In genomic region chr5:10416868-10417267, GRCh38 we compare ENCODE assay signal across 18 cellular contexts. TPM values are rescaled to one million over a fixed set of nuclear protein-coding genes. Genes with fewer than 3 reads are reported as not detected.
DNase-seq lines count a peak whose midpoint lies in the region; ATAC-seq and TF ChIP-seq lines count a peak whose summit lies in the region.
"Had no signal": no experiment of that assay in that cellular context is flagged by ENCODE, and none has a peak within 500 bp of the region (broad histone marks: within the 10 kb centered on the region; RNA-seq: fewer than 3 reads in every experiment).

No MANE protein-coding gene starts in this region.

- whole genome bisulfite sequencing in endodermal cell (ENCODE audit: insufficient coverage in 1 of 2, insufficient read length in 1 of 2), 2 experiments = 93 to 97% methylated on average over 2 to 3 of the region's 3 CpGs
- WGBS in suprapubic skin = 92% methylated on average over 3 of the region's 3 CpGs

- no peak overlapping the region for H3K4me3 ChIP-seq in endodermal cell (ENCODE audit: low read length)
- no peak overlapping the region for H3K4me3 ChIP-seq in suprapubic skin
- H3K4me3 ChIP-seq: A549, HAP-1 had no signal

- H3K4me1 ChIP-seq in endodermal cell (ENCODE audit: control insufficient read depth, insufficient read depth, low read length) (peaks cover 3% of the 10 kb centered on the region), suprapubic skin (no peaks in the 10 kb centered on the region)
- H3K4me1 ChIP-seq: HAP-1 had no signal

- H3K27ac Mint-ChIP-seq in activated naive CD8-positive, alpha-beta T cell treated with anti-CD3 and anti-CD28 coated beads, Interleukin-2, amount 50 U/mL, for 24 hours = peak overlapping the region; percentile 24
- H3K27ac Mint-ChIP-seq in activated naive CD8-positive, alpha-beta T cell treated with anti-CD3 and anti-CD28 coated beads for 36 hours = no peak overlapping the region
- H3K27ac Mint-ChIP-seq in endodermal cell = peak overlapping the region; percentile 56
- peak overlapping the region; percentile 22 for H3K27ac Mint-ChIP-seq in stimulated activated memory B cell treated with anti-CD40 and anti-IgM and Interleukin-4, amounts not matched to agents 10 μg/mL and 1 μg/mL and 100 μg/mL, for 72 hours

- H3K9me3 ChIP-seq in endodermal cell (ENCODE audit: control insufficient read depth, low read length) (no peaks in the 10 kb centered on the region), suprapubic skin (no peaks in the 10 kb centered on the region)
- H3K9me3 ChIP-seq: A549, HAP-1 had no signal

- H3K27me3 ChIP-seq in endodermal cell (ENCODE audit: control insufficient read depth, insufficient read depth, low read length, poor library complexity, severe bottlenecking) = no peaks in the 10 kb centered on the region
- H3K27me3 ChIP-seq in suprapubic skin = no peaks in the 10 kb centered on the region

- DNase-seq in activated naive CD8-positive, alpha-beta T cell treated with anti-CD3 and anti-CD28 coated beads, Interleukin-2, amount 50 U/mL, for 24 hours = no peak
- DNase-seq in activated naive CD8-positive, alpha-beta T cell treated with anti-CD3 and anti-CD28 coated beads for 36 hours = no peak
- DNase-seq in endodermal cell (no peak), dermis blood vessel endothelial cell (no peak), suprapubic skin (ENCODE audit: low spot score in 2 of 2) (no peak)
- no peak for DNase-seq in stimulated activated CD4-positive, alpha-beta T cell treated with anti-CD3 and anti-CD28 coated beads, Interleukin-12 subunit alpha, Interleukin-12 subunit beta, amount 100 ng/mL, for 4 hours
- DNase-seq: 8988T; ACHN; C1 segment of cervical spinal cord; Calu3; CD4-positive, alpha-beta memory T cell; COR-L47; DND-41; GOT3; HFFc6 had no signal

- no peaks in the 10 kb centered on the region for H3K27me3 Mint-ChIP-seq in activated naive CD8-positive, alpha-beta T cell treated with anti-CD3 and anti-CD28 coated beads, Interleukin-2, amount 50 U/mL, for 24 hours
- no peaks in the 10 kb centered on the region for H3K27me3 Mint-ChIP-seq in activated naive CD8-positive, alpha-beta T cell treated with anti-CD3 and anti-CD28 coated beads for 36 hours
- no peaks in the 10 kb centered on the region for H3K27me3 Mint-ChIP-seq in endodermal cell (ENCODE audit: insufficient read depth)
- H3K27me3 Mint-ChIP-seq in stimulated activated memory B cell treated with anti-CD40 and anti-IgM and Interleukin-4, amounts not matched to agents 10 μg/mL and 1 μg/mL and 100 μg/mL, for 72 hours = no peaks in the 10 kb centered on the region
- H3K27me3 Mint-ChIP-seq: CD4-positive, alpha-beta memory T cell had no signal

- no peak for TF ChIP-seq EP300 in suprapubic skin (IDR thresholded peaks at IDR 0.05)

- TF ChIP-seq POLR2A in suprapubic skin (IDR thresholded peaks at IDR 0.05) = no peak

- no peaks in the 10 kb centered on the region for H3K9me3 Mint-ChIP-seq in activated naive CD8-positive, alpha-beta T cell treated with anti-CD3 and anti-CD28 coated beads, Interleukin-2, amount 50 U/mL, for 24 hours
- H3K9me3 Mint-ChIP-seq in activated naive CD8-positive, alpha-beta T cell treated with anti-CD3 and anti-CD28 coated beads for 36 hours = no peaks in the 10 kb centered on the region
- no peaks in the 10 kb centered on the region for H3K9me3 Mint-ChIP-seq in endodermal cell
- H3K9me3 Mint-ChIP-seq in stimulated activated memory B cell treated with anti-CD40 and anti-IgM and Interleukin-4, amounts not matched to agents 10 μg/mL and 1 μg/mL and 100 μg/mL, for 72 hours = no peaks in the 10 kb centered on the region
- H3K9me3 Mint-ChIP-seq: HFFc6 had no signal

- H3K36me3 ChIP-seq in endodermal cell (ENCODE audit: control insufficient read depth, insufficient read depth, low read length) = peaks cover 95% of the 10 kb centered on the region
- peaks cover 93% of the 10 kb centered on the region for H3K36me3 ChIP-seq in suprapubic skin

- peaks cover 69% of the 10 kb centered on the region for H3K36me3 Mint-ChIP-seq in activated naive CD8-positive, alpha-beta T cell treated with anti-CD3 and anti-CD28 coated beads, Interleukin-2, amount 50 U/mL, for 24 hours (ENCODE audit: low read depth)
- peaks cover 55% of the 10 kb centered on the region for H3K36me3 Mint-ChIP-seq in activated naive CD8-positive, alpha-beta T cell treated with anti-CD3 and anti-CD28 coated beads for 36 hours
- peaks cover 86% of the 10 kb centered on the region for H3K36me3 Mint-ChIP-seq in endodermal cell (ENCODE audit: low read depth)
- peaks cover 64% of the 10 kb centered on the region for H3K36me3 Mint-ChIP-seq in stimulated activated memory B cell treated with anti-CD40 and anti-IgM and Interleukin-4, amounts not matched to agents 10 μg/mL and 1 μg/mL and 100 μg/mL, for 72 hours

- TF ChIP-seq CTCF in endodermal cell (conservative IDR thresholded peaks at IDR 0.05) (no peak), suprapubic skin (IDR thresholded peaks at IDR 0.05) (no peak)

- no peak overlapping the region for H3K9ac ChIP-seq in endodermal cell (ENCODE audit: extremely low read depth, low read length, poor library complexity, severe bottlenecking)

- peaks cover 25% of the 10 kb centered on the region for H3K4me1 Mint-ChIP-seq in activated naive CD8-positive, alpha-beta T cell treated with anti-CD3 and anti-CD28 coated beads, Interleukin-2, amount 50 U/mL, for 24 hours
- peaks cover 26% of the 10 kb centered on the region for H3K4me1 Mint-ChIP-seq in activated naive CD8-positive, alpha-beta T cell treated with anti-CD3 and anti-CD28 coated beads for 36 hours
- peaks cover 9% of the 10 kb centered on the region for H3K4me1 Mint-ChIP-seq in endodermal cell
- peaks cover 6% of the 10 kb centered on the region for H3K4me1 Mint-ChIP-seq in stimulated activated memory B cell treated with anti-CD40 and anti-IgM and Interleukin-4, amounts not matched to agents 10 μg/mL and 1 μg/mL and 100 μg/mL, for 72 hours

- H3K27ac ChIP-seq in endodermal cell (ENCODE audit: low read depth, low read length) (no peak overlapping the region), suprapubic skin (no peak overlapping the region)
- H3K27ac ChIP-seq: A549 had no signal

- no peak for ATAC-seq in activated naive CD8-positive, alpha-beta T cell treated with anti-CD3 and anti-CD28 coated beads, Interleukin-2, amount 50 U/mL, for 24 hours
- no peak for ATAC-seq in stimulated activated memory B cell treated with anti-CD40 and anti-IgM and Interleukin-4, amounts not matched to agents 10 μg/mL and 1 μg/mL and 100 μg/mL, for 72 hours
- ATAC-seq: A549 had no signal

- H3K4me3 Mint-ChIP-seq in activated naive CD8-positive, alpha-beta T cell treated with anti-CD3 and anti-CD28 coated beads, Interleukin-2, amount 50 U/mL, for 24 hours = no peak overlapping the region
- no peak overlapping the region for H3K4me3 Mint-ChIP-seq in activated naive CD8-positive, alpha-beta T cell treated with anti-CD3 and anti-CD28 coated beads for 36 hours
- no peak overlapping the region for H3K4me3 Mint-ChIP-seq in endodermal cell
- no peak overlapping the region for H3K4me3 Mint-ChIP-seq in stimulated activated memory B cell treated with anti-CD40 and anti-IgM and Interleukin-4, amounts not matched to agents 10 μg/mL and 1 μg/mL and 100 μg/mL, for 72 hours
- H3K4me3 Mint-ChIP-seq: CD4-positive, alpha-beta memory T cell; HFFc6 had no signal

RNA-seq across cellular contexts. Expression of gene ROPN1L, which starts 24.8 kb away (rescaled TPM):
- not detected for total RNA-seq in activated naive CD8-positive, alpha-beta T cell treated with anti-CD3 and anti-CD28 coated beads for 36 hours
- total RNA-seq in endodermal cell (under 1 TPM in 1 of 2 donors, not detected in 1; 0.70 TPM), dermis blood vessel endothelial cell (0.68 and 2.9 TPM in 2 replicates), suprapubic skin (under 1 TPM in 1 of 4 donors, not detected in 3; 0.81 TPM)
- 0.21 TPM for polyA plus RNA-seq in endodermal cell (2013, experiment 1 of 2)
- polyA plus RNA-seq in endodermal cell (2013, experiment 2 of 2) = 0.62 TPM
